In the genomic region with DNA sequence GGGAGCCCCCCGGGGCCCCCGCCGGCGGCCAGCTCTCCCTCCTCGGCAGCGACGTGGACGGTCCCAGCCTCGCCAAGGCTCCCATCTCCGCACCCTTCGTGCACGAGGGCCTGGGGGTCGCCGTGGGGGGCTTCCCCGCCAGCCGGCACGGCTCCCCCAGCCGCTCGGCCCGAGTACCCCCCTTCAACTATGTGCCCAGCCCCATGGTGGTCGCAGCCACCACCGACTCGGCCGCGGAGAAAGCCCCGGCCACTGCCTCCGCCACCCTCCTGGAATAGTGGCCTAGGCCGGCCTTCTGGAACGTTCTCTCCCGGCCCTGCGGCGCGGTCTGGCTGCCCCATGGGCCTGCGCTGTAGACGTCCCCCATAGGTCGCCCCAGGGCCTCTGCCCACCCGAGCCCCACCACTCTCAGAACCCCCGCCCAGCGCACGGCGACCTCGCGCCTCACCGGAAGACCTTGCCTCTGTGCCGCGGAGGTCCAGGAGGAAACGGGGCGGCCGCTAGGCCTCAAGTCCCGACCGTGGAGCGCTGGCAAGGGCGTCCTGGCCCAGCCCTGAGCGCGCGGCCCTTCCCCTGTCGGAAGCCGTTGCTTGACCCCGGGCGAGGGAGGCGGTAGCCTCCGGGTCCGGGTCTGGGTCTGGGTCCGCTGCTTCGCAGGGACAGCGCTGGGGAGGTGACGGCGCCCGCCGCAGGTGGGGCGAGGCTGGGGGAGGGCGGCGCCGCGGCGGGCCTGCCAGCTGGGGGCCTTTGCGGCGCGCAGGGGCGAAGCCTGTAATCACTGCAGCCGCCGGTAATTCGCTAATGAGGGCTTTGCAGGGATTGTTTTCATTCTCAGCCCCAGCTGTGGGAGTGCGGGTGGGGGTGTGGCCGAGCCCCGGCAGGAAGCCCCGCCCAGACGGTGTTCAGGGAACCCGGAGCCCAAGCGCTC, we compare ENCODE assay signal across 1 cellular context.
TF ChIP-seq lines count a peak whose summit lies in the region.

No MANE protein-coding gene starts in this region.

TF ChIP-seq in HepG2, 621 proteins besides CTCF, POLR2A, EP300 and RAD21 (continued from another document and continues in another):
- TF ChIP-seq, protein P1, sequence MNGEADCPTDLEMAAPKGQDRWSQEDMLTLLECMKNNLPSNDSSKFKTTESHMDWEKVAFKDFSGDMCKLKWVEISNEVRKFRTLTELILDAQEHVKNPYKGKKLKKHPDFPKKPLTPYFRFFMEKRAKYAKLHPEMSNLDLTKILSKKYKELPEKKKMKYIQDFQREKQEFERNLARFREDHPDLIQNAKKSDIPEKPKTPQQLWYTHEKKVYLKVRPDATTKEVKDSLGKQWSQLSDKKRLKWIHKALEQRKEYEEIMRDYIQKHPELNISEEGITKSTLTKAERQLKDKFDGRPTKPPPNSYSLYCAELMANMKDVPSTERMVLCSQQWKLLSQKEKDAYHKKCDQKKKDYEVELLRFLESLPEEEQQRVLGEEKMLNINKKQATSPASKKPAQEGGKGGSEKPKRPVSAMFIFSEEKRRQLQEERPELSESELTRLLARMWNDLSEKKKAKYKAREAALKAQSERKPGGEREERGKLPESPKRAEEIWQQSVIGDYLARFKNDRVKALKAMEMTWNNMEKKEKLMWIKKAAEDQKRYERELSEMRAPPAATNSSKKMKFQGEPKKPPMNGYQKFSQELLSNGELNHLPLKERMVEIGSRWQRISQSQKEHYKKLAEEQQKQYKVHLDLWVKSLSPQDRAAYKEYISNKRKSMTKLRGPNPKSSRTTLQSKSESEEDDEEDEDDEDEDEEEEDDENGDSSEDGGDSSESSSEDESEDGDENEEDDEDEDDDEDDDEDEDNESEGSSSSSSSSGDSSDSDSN (CRISPR knock-in tag; IDR thresholded peaks at IDR 0.05), result peak; percentile 65
- TF ChIP-seq, protein P2, sequence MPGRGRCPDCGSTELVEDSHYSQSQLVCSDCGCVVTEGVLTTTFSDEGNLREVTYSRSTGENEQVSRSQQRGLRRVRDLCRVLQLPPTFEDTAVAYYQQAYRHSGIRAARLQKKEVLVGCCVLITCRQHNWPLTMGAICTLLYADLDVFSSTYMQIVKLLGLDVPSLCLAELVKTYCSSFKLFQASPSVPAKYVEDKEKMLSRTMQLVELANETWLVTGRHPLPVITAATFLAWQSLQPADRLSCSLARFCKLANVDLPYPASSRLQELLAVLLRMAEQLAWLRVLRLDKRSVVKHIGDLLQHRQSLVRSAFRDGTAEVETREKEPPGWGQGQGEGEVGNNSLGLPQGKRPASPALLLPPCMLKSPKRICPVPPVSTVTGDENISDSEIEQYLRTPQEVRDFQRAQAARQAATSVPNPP (CRISPR knock-in tag; IDR thresholded peaks at IDR 0.05), result no peak
- TF ChIP-seq ZNF230 (CRISPR knock-in tag; IDR thresholded peaks at IDR 0.05), result no peak
- TF ChIP-seq YEATS4 (CRISPR knock-in tag; IDR thresholded peaks at IDR 0.05; ENCODE audit: borderline replicate concordance), result 0 out of 2 replicates have a peak, but pooled peaks have one; percentile 29
- TF ChIP-seq PHF20 (CRISPR knock-in tag; IDR thresholded peaks at IDR 0.05), result no peak
- TF ChIP-seq, protein P3, sequence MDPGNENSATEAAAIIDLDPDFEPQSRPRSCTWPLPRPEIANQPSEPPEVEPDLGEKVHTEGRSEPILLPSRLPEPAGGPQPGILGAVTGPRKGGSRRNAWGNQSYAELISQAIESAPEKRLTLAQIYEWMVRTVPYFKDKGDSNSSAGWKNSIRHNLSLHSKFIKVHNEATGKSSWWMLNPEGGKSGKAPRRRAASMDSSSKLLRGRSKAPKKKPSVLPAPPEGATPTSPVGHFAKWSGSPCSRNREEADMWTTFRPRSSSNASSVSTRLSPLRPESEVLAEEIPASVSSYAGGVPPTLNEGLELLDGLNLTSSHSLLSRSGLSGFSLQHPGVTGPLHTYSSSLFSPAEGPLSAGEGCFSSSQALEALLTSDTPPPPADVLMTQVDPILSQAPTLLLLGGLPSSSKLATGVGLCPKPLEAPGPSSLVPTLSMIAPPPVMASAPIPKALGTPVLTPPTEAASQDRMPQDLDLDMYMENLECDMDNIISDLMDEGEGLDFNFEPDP (CRISPR knock-in tag; conservative IDR thresholded peaks at IDR 0.05), result no peak
- TF ChIP-seq, protein P4, sequence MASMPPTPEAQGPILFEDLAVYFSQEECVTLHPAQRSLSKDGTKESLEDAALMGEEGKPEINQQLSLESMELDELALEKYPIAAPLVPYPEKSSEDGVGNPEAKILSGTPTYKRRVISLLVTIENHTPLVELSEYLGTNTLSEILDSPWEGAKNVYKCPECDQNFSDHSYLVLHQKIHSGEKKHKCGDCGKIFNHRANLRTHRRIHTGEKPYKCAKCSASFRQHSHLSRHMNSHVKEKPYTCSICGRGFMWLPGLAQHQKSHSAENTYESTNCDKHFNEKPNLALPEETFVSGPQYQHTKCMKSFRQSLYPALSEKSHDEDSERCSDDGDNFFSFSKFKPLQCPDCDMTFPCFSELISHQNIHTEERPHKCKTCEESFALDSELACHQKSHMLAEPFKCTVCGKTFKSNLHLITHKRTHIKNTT (CRISPR knock-in tag; IDR thresholded peaks at IDR 0.05), result no peak
- TF ChIP-seq, protein P5, sequence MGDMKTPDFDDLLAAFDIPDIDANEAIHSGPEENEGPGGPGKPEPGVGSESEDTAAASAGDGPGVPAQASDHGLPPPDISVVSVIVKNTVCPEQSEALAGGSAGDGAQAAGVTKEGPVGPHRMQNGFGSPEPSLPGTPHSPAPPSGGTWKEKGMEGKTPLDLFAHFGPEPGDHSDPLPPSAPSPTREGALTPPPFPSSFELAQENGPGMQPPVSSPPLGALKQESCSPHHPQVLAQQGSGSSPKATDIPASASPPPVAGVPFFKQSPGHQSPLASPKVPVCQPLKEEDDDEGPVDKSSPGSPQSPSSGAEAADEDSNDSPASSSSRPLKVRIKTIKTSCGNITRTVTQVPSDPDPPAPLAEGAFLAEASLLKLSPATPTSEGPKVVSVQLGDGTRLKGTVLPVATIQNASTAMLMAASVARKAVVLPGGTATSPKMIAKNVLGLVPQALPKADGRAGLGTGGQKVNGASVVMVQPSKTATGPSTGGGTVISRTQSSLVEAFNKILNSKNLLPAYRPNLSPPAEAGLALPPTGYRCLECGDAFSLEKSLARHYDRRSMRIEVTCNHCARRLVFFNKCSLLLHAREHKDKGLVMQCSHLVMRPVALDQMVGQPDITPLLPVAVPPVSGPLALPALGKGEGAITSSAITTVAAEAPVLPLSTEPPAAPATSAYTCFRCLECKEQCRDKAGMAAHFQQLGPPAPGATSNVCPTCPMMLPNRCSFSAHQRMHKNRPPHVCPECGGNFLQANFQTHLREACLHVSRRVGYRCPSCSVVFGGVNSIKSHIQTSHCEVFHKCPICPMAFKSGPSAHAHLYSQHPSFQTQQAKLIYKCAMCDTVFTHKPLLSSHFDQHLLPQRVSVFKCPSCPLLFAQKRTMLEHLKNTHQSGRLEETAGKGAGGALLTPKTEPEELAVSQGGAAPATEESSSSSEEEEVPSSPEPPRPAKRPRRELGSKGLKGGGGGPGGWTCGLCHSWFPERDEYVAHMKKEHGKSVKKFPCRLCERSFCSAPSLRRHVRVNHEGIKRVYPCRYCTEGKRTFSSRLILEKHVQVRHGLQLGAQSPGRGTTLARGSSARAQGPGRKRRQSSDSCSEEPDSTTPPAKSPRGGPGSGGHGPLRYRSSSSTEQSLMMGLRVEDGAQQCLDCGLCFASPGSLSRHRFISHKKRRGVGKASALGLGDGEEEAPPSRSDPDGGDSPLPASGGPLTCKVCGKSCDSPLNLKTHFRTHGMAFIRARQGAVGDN (CRISPR knock-in tag; IDR thresholded peaks at IDR 0.05), result peak; percentile 96
- no peak for TF ChIP-seq ZNF644 (CRISPR knock-in tag; IDR thresholded peaks at IDR 0.05; ENCODE audit: low read depth)
- TF ChIP-seq, protein P6, sequence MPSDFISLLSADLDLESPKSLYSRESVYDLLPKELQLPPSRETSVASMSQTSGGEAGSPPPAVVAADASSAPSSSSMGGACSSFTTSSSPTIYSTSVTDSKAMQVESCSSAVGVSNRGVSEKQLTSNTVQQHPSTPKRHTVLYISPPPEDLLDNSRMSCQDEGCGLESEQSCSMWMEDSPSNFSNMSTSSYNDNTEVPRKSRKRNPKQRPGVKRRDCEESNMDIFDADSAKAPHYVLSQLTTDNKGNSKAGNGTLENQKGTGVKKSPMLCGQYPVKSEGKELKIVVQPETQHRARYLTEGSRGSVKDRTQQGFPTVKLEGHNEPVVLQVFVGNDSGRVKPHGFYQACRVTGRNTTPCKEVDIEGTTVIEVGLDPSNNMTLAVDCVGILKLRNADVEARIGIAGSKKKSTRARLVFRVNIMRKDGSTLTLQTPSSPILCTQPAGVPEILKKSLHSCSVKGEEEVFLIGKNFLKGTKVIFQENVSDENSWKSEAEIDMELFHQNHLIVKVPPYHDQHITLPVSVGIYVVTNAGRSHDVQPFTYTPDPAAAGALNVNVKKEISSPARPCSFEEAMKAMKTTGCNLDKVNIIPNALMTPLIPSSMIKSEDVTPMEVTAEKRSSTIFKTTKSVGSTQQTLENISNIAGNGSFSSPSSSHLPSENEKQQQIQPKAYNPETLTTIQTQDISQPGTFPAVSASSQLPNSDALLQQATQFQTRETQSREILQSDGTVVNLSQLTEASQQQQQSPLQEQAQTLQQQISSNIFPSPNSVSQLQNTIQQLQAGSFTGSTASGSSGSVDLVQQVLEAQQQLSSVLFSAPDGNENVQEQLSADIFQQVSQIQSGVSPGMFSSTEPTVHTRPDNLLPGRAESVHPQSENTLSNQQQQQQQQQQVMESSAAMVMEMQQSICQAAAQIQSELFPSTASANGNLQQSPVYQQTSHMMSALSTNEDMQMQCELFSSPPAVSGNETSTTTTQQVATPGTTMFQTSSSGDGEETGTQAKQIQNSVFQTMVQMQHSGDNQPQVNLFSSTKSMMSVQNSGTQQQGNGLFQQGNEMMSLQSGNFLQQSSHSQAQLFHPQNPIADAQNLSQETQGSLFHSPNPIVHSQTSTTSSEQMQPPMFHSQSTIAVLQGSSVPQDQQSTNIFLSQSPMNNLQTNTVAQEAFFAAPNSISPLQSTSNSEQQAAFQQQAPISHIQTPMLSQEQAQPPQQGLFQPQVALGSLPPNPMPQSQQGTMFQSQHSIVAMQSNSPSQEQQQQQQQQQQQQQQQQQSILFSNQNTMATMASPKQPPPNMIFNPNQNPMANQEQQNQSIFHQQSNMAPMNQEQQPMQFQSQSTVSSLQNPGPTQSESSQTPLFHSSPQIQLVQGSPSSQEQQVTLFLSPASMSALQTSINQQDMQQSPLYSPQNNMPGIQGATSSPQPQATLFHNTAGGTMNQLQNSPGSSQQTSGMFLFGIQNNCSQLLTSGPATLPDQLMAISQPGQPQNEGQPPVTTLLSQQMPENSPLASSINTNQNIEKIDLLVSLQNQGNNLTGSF (CRISPR knock-in tag; IDR thresholded peaks at IDR 0.05), result 0 out of 2 replicates have a peak, but pooled peaks have one; percentile 48
- TF ChIP-seq NCOA2 (CRISPR knock-in tag; IDR thresholded peaks at IDR 0.05), result no peak
- TF ChIP-seq ZNF567 (CRISPR knock-in tag; IDR thresholded peaks at IDR 0.05; ENCODE audit: borderline replicate concordance), result no peak
- TF ChIP-seq ZNF431 (CRISPR knock-in tag; IDR thresholded peaks at IDR 0.05; ENCODE audit: borderline replicate concordance, low read depth), result no peak
- 0 out of 2 replicates have a peak, but pooled peaks have one; percentile 45 for TF ChIP-seq PAX8 (CRISPR knock-in tag; IDR thresholded peaks at IDR 0.05; ENCODE audit: borderline replicate concordance)
- TF ChIP-seq CBFB (CRISPR knock-in tag; IDR thresholded peaks at IDR 0.05), result no peak
- no peak for TF ChIP-seq AHR (CRISPR knock-in tag; IDR thresholded peaks at IDR 0.05)
- no peak for TF ChIP-seq HCFC1 (IDR thresholded peaks at IDR 0.05; ENCODE audit: low read depth, low read length)
- no peak for TF ChIP-seq MAFG (CRISPR knock-in tag; IDR thresholded peaks at IDR 0.05)
- TF ChIP-seq, protein P7, sequence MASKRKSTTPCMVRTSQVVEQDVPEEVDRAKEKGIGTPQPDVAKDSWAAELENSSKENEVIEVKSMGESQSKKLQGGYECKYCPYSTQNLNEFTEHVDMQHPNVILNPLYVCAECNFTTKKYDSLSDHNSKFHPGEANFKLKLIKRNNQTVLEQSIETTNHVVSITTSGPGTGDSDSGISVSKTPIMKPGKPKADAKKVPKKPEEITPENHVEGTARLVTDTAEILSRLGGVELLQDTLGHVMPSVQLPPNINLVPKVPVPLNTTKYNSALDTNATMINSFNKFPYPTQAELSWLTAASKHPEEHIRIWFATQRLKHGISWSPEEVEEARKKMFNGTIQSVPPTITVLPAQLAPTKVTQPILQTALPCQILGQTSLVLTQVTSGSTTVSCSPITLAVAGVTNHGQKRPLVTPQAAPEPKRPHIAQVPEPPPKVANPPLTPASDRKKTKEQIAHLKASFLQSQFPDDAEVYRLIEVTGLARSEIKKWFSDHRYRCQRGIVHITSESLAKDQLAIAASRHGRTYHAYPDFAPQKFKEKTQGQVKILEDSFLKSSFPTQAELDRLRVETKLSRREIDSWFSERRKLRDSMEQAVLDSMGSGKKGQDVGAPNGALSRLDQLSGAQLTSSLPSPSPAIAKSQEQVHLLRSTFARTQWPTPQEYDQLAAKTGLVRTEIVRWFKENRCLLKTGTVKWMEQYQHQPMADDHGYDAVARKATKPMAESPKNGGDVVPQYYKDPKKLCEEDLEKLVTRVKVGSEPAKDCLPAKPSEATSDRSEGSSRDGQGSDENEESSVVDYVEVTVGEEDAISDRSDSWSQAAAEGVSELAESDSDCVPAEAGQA (IDR thresholded peaks at IDR 0.05; ENCODE audit: low read depth), result no peak
- TF ChIP-seq, protein P7 (CRISPR knock-in tag; IDR thresholded peaks at IDR 0.05; ENCODE audit: borderline replicate concordance), result no peak
